Comparison of ENCODE assay signal across 17 cellular contexts in genomic region chr7:98175260-98175604, GRCh38. TPM values are rescaled to one million over a fixed set of nuclear protein-coding genes. Genes with fewer than 3 reads are reported as not detected.
DNase-seq lines count a peak whose midpoint lies in the region; ATAC-seq and TF ChIP-seq lines count a peak whose summit lies in the region.
"Had no signal": no experiment of that assay in that cellular context is flagged by ENCODE, and none has a peak within 500 bp of the region (broad histone marks: within the 10 kb centered on the region; RNA-seq: fewer than 3 reads in every experiment).

No MANE protein-coding gene starts in this region.

- no peaks in the 10 kb centered on the region for H3K27me3 Mint-ChIP-seq in naive thymus-derived CD4-positive, alpha-beta T cell
- no peaks in the 10 kb centered on the region for H3K27me3 Mint-ChIP-seq in activated T-cell treated with anti-CD3 and anti-CD28 coated beads, Interleukin-2, amount 50 U/mL, for 24 hours

- H3K9me2 ChIP-seq in PC-3 (replicated peaks; ENCODE audit: low read length) (no peaks in the 10 kb centered on the region), hepatocyte (replicated peaks; ENCODE audit: insufficient read depth) (no peaks in the 10 kb centered on the region)

- ATAC-seq in PC-3, result no peak
- no peak for ATAC-seq in gastrocnemius medialis
- no peak for ATAC-seq in naive thymus-derived CD4-positive, alpha-beta T cell
- ATAC-seq: CD8-positive, alpha-beta T cell; GM23338 had no signal

- TSS peak; percentile 4 for BruUV-seq in PC-3 (replicated peaks; lab: Mats Ljungman, UMichigan)

- no peak overlapping the region for H3K4me2 ChIP-seq in PC-3 (ENCODE audit: low read length)
- H3K4me2 ChIP-seq in hepatocyte, result no peak overlapping the region
- H3K4me2 ChIP-seq: BLaER1, GM23338 had no signal

- peaks cover 0 to 2% (median 0%) of the 10 kb centered on the region in 11 donors for H3K9me3 Mint-ChIP-seq in naive thymus-derived CD4-positive, alpha-beta T cell
- H3K9me3 Mint-ChIP-seq in activated T-cell treated with anti-CD3 and anti-CD28 coated beads, Interleukin-2, amount 50 U/mL, for 24 hours, result no peaks in the 10 kb centered on the region
- H3K9me3 Mint-ChIP-seq: CD8-positive, alpha-beta T cell; GM23338 had no signal

- in situ Hi-C loops in gastrocnemius medialis (cut with MboI; ENCODE audit: low sequenced_read_pairs in 4 of 4), result loop anchor here in 1 of 4 donors (10.0 kb wide), 1 partner anchor 110 kb away; the partner anchor contains the start of gene BRI3

- no peaks in the 10 kb centered on the region for H3F3A ChIP-seq in PC-3 (ENCODE audit: low read length, unreplicated experiment)

- H3K27ac ChIP-seq in PC-3 (ENCODE audit: low read length), result no peak overlapping the region
- H3K27ac ChIP-seq in hepatocyte, result peak overlapping the region; percentile 31
- H3K27ac ChIP-seq in gastrocnemius medialis, result peak overlapping the region; percentile 89 to 95 (median 90)
- no peak overlapping the region for H3K27ac ChIP-seq in naive thymus-derived CD4-positive, alpha-beta T cell (ENCODE audit: low read depth, low read length)
- H3K27ac ChIP-seq: BLaER1 had no signal

- H3K36me3 Mint-ChIP-seq in naive thymus-derived CD4-positive, alpha-beta T cell, result peaks cover 0 to 38% (median 14%) of the 10 kb centered on the region in 5 donors
- H3K36me3 Mint-ChIP-seq in activated T-cell treated with anti-CD3 and anti-CD28 coated beads, Interleukin-2, amount 50 U/mL, for 24 hours (ENCODE audit: low read depth), result peaks cover 68% of the 10 kb centered on the region

- WGBS in hepatocyte (ENCODE audit: low lambda C conversion rate, missing lambda C conversion rate), result 77% methylated on average over 4 of the region's 4 CpGs

- H4K20me1 ChIP-seq in PC-3 (ENCODE audit: low read length), result no peaks in the 10 kb centered on the region
- H4K20me1 ChIP-seq in hepatocyte (ENCODE audit: insufficient read depth, poor library complexity, severe bottlenecking), result no peaks in the 10 kb centered on the region

- H3K4me3 Mint-ChIP-seq in naive thymus-derived CD4-positive, alpha-beta T cell, result no peak overlapping the region
- H3K4me3 Mint-ChIP-seq in activated T-cell treated with anti-CD3 and anti-CD28 coated beads, Interleukin-2, amount 50 U/mL, for 24 hours, result no peak overlapping the region
- H3K4me3 Mint-ChIP-seq: CD8-positive, alpha-beta T cell; GM23338 had no signal

- no peak for TF ChIP-seq CTCF in PC-3 (conservative IDR thresholded peaks at IDR 0.05; ENCODE audit: low read depth, low read length)
- TF ChIP-seq CTCF in hepatocyte (IDR thresholded peaks at IDR 0.05; ENCODE audit: poor library complexity), result no peak
- TF ChIP-seq CTCF in gastrocnemius medialis (IDR thresholded peaks at IDR 0.05 in 4 of 5, conservative IDR thresholded peaks at IDR 0.05 in 1 of 5), result no peak

- CTCF ChIA-PET in PC-3 (lab: Charles Lee), result no interaction called here
- CTCF ChIA-PET in naive thymus-derived CD4-positive, alpha-beta T cell (lab: Charles Lee), result interaction anchor here (1.0 kb wide), 1 partner anchor 9 kb away, joined by 3 read pairs; no protein-coding TSS in a partner anchor

- H3K27ac Mint-ChIP-seq in naive thymus-derived CD4-positive, alpha-beta T cell, result no peak overlapping the region
- no peak overlapping the region for H3K27ac Mint-ChIP-seq in activated T-cell treated with anti-CD3 and anti-CD28 coated beads, Interleukin-2, amount 50 U/mL, for 24 hours
- H3K27ac Mint-ChIP-seq: CD8-positive, alpha-beta T cell; GM23338 had no signal

- POLR2A ChIA-PET in PC-3 (lab: Charles Lee; ENCODE audit: unreplicated experiment), result no interaction called here
- POLR2A ChIA-PET in naive thymus-derived CD4-positive, alpha-beta T cell (lab: Charles Lee), result no interaction called here

- H3K36me3 ChIP-seq in PC-3 (ENCODE audit: low read depth, low read length) (peaks cover 3% of the 10 kb centered on the region; the same call in 1 of the 2 replicates), hepatocyte (replicated peaks; ENCODE audit: insufficient read depth, low read depth) (no peaks in the 10 kb centered on the region), gastrocnemius medialis (peaks cover 0 to 17% of the 10 kb centered on the region in 2 donors)
- peaks cover 0 to 56% (median 8%) of the 10 kb centered on the region in 3 experiments for H3K36me3 ChIP-seq in naive thymus-derived CD4-positive, alpha-beta T cell (ENCODE audit: control insufficient read depth in 2 of 3, insufficient read depth in 3 of 3, low read length in 3 of 3)

- H3K4me1 Mint-ChIP-seq in naive thymus-derived CD4-positive, alpha-beta T cell, result peaks cover 0 to 5% (median 0%) of the 10 kb centered on the region in 7 donors
- H3K4me1 Mint-ChIP-seq in activated T-cell treated with anti-CD3 and anti-CD28 coated beads, Interleukin-2, amount 50 U/mL, for 24 hours (ENCODE audit: low read depth), result no peaks in the 10 kb centered on the region

- H3K9me3 ChIP-seq in PC-3 (ENCODE audit: low read length), result no peaks in the 10 kb centered on the region
- H3K9me3 ChIP-seq in hepatocyte (ENCODE audit: low read depth), result no peaks in the 10 kb centered on the region
- H3K9me3 ChIP-seq in gastrocnemius medialis, result no peaks in the 10 kb centered on the region
- H3K9me3 ChIP-seq in naive thymus-derived CD4-positive, alpha-beta T cell (ENCODE audit: control insufficient read depth in 2 of 3, low read length in 3 of 3), result no peaks in the 10 kb centered on the region
- H3K9me3 ChIP-seq: BLaER1 had no signal

- no peak overlapping the region for H3K4me3 ChIP-seq in PC-3 (ENCODE audit: low read length)
- no peak overlapping the region for H3K4me3 ChIP-seq in hepatocyte
- no peak overlapping the region for H3K4me3 ChIP-seq in gastrocnemius medialis
- no peak overlapping the region for H3K4me3 ChIP-seq in naive thymus-derived CD4-positive, alpha-beta T cell (ENCODE audit: low read length)
- H3K4me3 ChIP-seq: BLaER1, GM23338 had no signal

- H3K27me3 ChIP-seq in PC-3 (ENCODE audit: low read length) (no peaks in the 10 kb centered on the region), hepatocyte (no peaks in the 10 kb centered on the region), gastrocnemius medialis (no peaks in the 10 kb centered on the region)
- no peaks in the 10 kb centered on the region for H3K27me3 ChIP-seq in naive thymus-derived CD4-positive, alpha-beta T cell (ENCODE audit: control insufficient read depth in 2 of 2, insufficient read depth in 2 of 2, low read length in 2 of 2)
- H3K27me3 ChIP-seq: BLaER1 had no signal

- no peak for TF ChIP-seq POLR2A in gastrocnemius medialis (IDR thresholded peaks at IDR 0.05)

- H3K79me2 ChIP-seq in PC-3 (ENCODE audit: low read length) (no peaks in the 10 kb centered on the region), hepatocyte (no peaks in the 10 kb centered on the region)

- intact Hi-C loops in PC-3 (cut with micrococcal nuclease), result no loop called here
- intact Hi-C loops in gastrocnemius medialis (cut with DNase I; ENCODE audit: low total_unique reads), result no loop called here
- intact Hi-C loops in naive thymus-derived CD4-positive, alpha-beta T cell (cut with micrococcal nuclease), result no loop called here

- H3K4me1 ChIP-seq in PC-3 (ENCODE audit: insufficient read depth, low read length) (peaks cover 17% of the 10 kb centered on the region), hepatocyte (ENCODE audit: insufficient read depth) (peaks cover 18% of the 10 kb centered on the region), gastrocnemius medialis (peaks cover 54% of the 10 kb centered on the region in 2 donors)
- no peaks in the 10 kb centered on the region for H3K4me1 ChIP-seq in naive thymus-derived CD4-positive, alpha-beta T cell (ENCODE audit: control insufficient read depth in 2 of 2, insufficient read depth in 2 of 2, low read length in 2 of 2)
- H3K4me1 ChIP-seq: BLaER1 had no signal

- H2AFZ ChIP-seq in PC-3 (ENCODE audit: low read length) (no peak overlapping the region), hepatocyte (no peak overlapping the region)
- H2AFZ ChIP-seq: GM23338 had no signal

- DNase-seq in CMK (ENCODE audit: low read depth), result peak; percentile 4
- DNase-seq in PC-3, result no peak
- DNase-seq in hepatocyte (ENCODE audit: low spot score), result no peak
- no peak for DNase-seq in gastrocnemius medialis
- DNase-seq in naive thymus-derived CD4-positive, alpha-beta T cell, result no peak
- no peak for DNase-seq in stimulated activated CD4-positive, alpha-beta T cell treated with anti-CD3 and anti-CD28 coated beads, Interleukin-4, amount 100 ng/mL, for 1 hour
- no peak for DNase-seq in activated T-cell treated with anti-CD3 and anti-CD28 coated beads, Interleukin-2, amount 50 U/mL, for 24 hours
- DNase-seq: CD8-positive, alpha-beta T cell; DMS79; HCEC 1CT; NCI-H1105; NCI-H2081; NCI-H774; RPMI8226; SHP77 treated with DMSO at 0.1 percent for 48 hours had no signal

- H3K9ac ChIP-seq in PC-3 (ENCODE audit: low read length), result no peak overlapping the region
- H3K9ac ChIP-seq: BLaER1 had no signal

RNA-seq across cellular contexts. Expression of gene BHLHA15, which starts 36.0 kb away (rescaled TPM):
- total RNA-seq in PC-3 (2014; rRNA removed) (12.0 and 13.9 TPM in 2 replicates), hepatocyte (0.92 and 2.3 TPM in 2 replicates), gastrocnemius medialis (1 to 10 TPM in 3 of 4 donors, not detected in 1; 1.6 to 2.1 (median 1.8) TPM)
- polyA plus RNA-seq in hepatocyte, result 0.39 TPM in 1 of 2 replicates, not detected in the other
- total RNA-seq in naive thymus-derived CD4-positive, alpha-beta T cell, result under 1 TPM in 2 of 5 experiments, not detected in 3; 0.39 to 0.80 TPM
- not detected for polyA plus RNA-seq in naive thymus-derived CD4-positive, alpha-beta T cell
- total RNA-seq: CD8-positive, alpha-beta T cell had no signal

Comparison
In these comparisons a context has a peak if more than half of its experiments do, and no peak if none do; other contexts are left out.
1. H3K27ac ChIP-seq: peak in hepatocyte (single experiment) and gastrocnemius medialis (4 of 4); none in PC-3 (single experiment) and naive thymus-derived CD4-positive, alpha-beta T cell (single experiment).